Comparison of ENCODE assay signal across 8 cellular contexts in genomic region chrX:119757979-119758681, GRCh38. TPM values are rescaled to one million over a fixed set of nuclear protein-coding genes. Genes with fewer than 3 reads are reported as not detected.
DNase-seq lines count a peak whose midpoint lies in the region; ATAC-seq and TF ChIP-seq lines count a peak whose summit lies in the region.

A gene with protein sequence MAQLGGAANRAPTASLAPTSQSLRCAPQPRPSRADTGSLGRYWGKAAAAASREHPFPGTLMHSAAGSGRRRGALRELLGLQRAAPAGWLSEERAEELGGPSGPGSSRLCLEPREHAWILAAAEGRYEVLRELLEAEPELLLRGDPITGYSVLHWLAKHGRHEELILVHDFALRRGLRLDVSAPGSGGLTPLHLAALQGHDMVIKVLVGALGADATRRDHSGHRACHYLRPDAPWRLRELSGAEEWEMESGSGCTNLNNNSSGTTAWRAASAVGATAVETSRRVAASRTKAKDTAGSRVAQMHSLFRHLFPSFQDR (plus strand): TSS chrX:119758588. CDS start chrX:119758668, 80 bp downstream.

- peak within 1 kb of the TSS; percentile 46 for H3K9ac ChIP-seq in KMS-11

- intact Hi-C loops in activated CD4-positive, alpha-beta memory T cell treated with anti-CD3 and anti-CD28 coated beads for 36 hours (cut with micrococcal nuclease): loop anchor here (2.0 to 10.0 kb wide), 5 partner anchors 65 to 1549 kb away; partner anchors contain the start of genes NDUFA1, NKRF, RNF113A and SEPTIN6
- intact Hi-C loops in esophagus squamous epithelium (cut with DNase I): no loop called here
- intact Hi-C loops in naive thymus-derived CD4-positive, alpha-beta T cell (cut with micrococcal nuclease): loop anchor here (2.0 to 5.0 kb wide), 4 partner anchors 21 to 1261 kb away; partner anchors contain the start of genes DOCK11 (in 1 of the 2), SEPTIN6 (in 1 of the 2) and SLC25A5 (in 1 of the 2)

- TF ChIP-seq CTCF in KMS-11 (conservative IDR thresholded peaks at IDR 0.05; ENCODE audit: low read depth, low read length) (no peak), esophagus squamous epithelium (IDR thresholded peaks at IDR 0.05) (no peak)

- ATAC-seq in naive thymus-derived CD4-positive, alpha-beta T cell: peak; percentile 17
- ATAC-seq in GM19467 (IDR thresholded peaks at IDR 0.05; ENCODE audit: unreplicated experiment): no peak
- ATAC-seq in GM19397 (IDR thresholded peaks at IDR 0.05; ENCODE audit: unreplicated experiment): no peak
- no peak for ATAC-seq in HG03342 (IDR thresholded peaks at IDR 0.05; ENCODE audit: unreplicated experiment)

- H3K27ac ChIP-seq in KMS-11: peak within 1 kb of the TSS; percentile 100
- H3K27ac ChIP-seq in esophagus squamous epithelium: peak within 1 kb of the TSS; percentile 9 to 54 (median 32)
- H3K27ac ChIP-seq in naive thymus-derived CD4-positive, alpha-beta T cell (ENCODE audit: low read depth, low read length): peak within 1 kb of the TSS; percentile 76

- DNase-seq in Daoy (ENCODE audit: low read depth): peak; percentile 6
- peak; percentile 26 for DNase-seq in activated CD4-positive, alpha-beta memory T cell treated with anti-CD3 and anti-CD28 coated beads for 36 hours
- DNase-seq in esophagus squamous epithelium (lab: John Stamatoyannopoulos, UW): no peak
- peak in 8 of 9 donors; percentile 9 to 38 (median 26) for DNase-seq in naive thymus-derived CD4-positive, alpha-beta T cell

- H3K9me3 Mint-ChIP-seq in activated CD4-positive, alpha-beta memory T cell treated with anti-CD3 and anti-CD28 coated beads for 36 hours: no peaks in the 10 kb centered on the region
- no peaks in the 10 kb centered on the region for H3K9me3 Mint-ChIP-seq in naive thymus-derived CD4-positive, alpha-beta T cell

- CTCF ChIA-PET in activated CD4-positive, alpha-beta memory T cell treated with anti-CD3 and anti-CD28 coated beads for 36 hours (lab: Charles Lee): interaction anchor here (1.0 to 3.3 kb wide), 7 partner anchors 27 to 242 kb away, joined by 3 to 12 read pairs (median 4); partner anchors contain the start of gene RPL39
- CTCF ChIA-PET in naive thymus-derived CD4-positive, alpha-beta T cell (lab: Charles Lee): interaction anchor here (0.7 to 1.8 kb wide), 5 partner anchors 9 to 67 kb away, joined by 3 to 6 read pairs (median 4); no protein-coding TSS in a partner anchor

- WGBS in esophagus squamous epithelium, 2 donors: 27% methylated on average over 16 of the region's 51 CpGs; no CpG with 5 or more reads in 1 of the 2 donors

- TF ChIP-seq POLR2A in esophagus squamous epithelium (IDR thresholded peaks at IDR 0.05): peak in 1 of 4 donors; percentile 6

- H3K4me1 Mint-ChIP-seq in activated CD4-positive, alpha-beta memory T cell treated with anti-CD3 and anti-CD28 coated beads for 36 hours (ENCODE audit: low read depth): peaks cover 40% of the 10 kb centered on the region
- peaks cover 23 to 57% (median 52%) of the 10 kb centered on the region in 7 donors for H3K4me1 Mint-ChIP-seq in naive thymus-derived CD4-positive, alpha-beta T cell

- H3K27ac Mint-ChIP-seq in activated CD4-positive, alpha-beta memory T cell treated with anti-CD3 and anti-CD28 coated beads for 36 hours: peak within 1 kb of the TSS; percentile 61
- H3K27ac Mint-ChIP-seq in naive thymus-derived CD4-positive, alpha-beta T cell: peak within 1 kb of the TSS; percentile 86 to 99 (median 96)

- peak within 1 kb of the TSS; percentile 71 for H2AFZ ChIP-seq in KMS-11 (ENCODE audit: low read depth)

- H3K4me2 ChIP-seq in KMS-11: peak within 1 kb of the TSS; percentile 71

- H3K4me3 ChIP-seq in KMS-11 (IDR thresholded peaks at IDR 0.05; ENCODE audit: insufficient read depth, low read depth, low read length) (no peak within 1 kb of the TSS), esophagus squamous epithelium (peak within 1 kb of the TSS; percentile 46 to 66 (median 50))
- peak within 1 kb of the TSS; percentile 47 for H3K4me3 ChIP-seq in naive thymus-derived CD4-positive, alpha-beta T cell (ENCODE audit: low read length)

- no peaks in the 10 kb centered on the region for H3K36me3 ChIP-seq in KMS-11 (ENCODE audit: insufficient read depth)
- H3K36me3 ChIP-seq in esophagus squamous epithelium: no peaks in the 10 kb centered on the region
- H3K36me3 ChIP-seq in naive thymus-derived CD4-positive, alpha-beta T cell (ENCODE audit: control insufficient read depth in 2 of 3, insufficient read depth in 3 of 3, low read length in 3 of 3): peaks cover 0 to 5% (median 0%) of the 10 kb centered on the region in 3 experiments

- peaks cover 5% of the 10 kb centered on the region; the same call in 1 of the 2 replicates for H3K79me2 ChIP-seq in KMS-11 (ENCODE audit: insufficient read depth, low read depth)

- no peaks in the 10 kb centered on the region for H3K9me3 ChIP-seq in esophagus squamous epithelium
- H3K9me3 ChIP-seq in naive thymus-derived CD4-positive, alpha-beta T cell (ENCODE audit: control insufficient read depth in 2 of 3, low read length in 3 of 3): no peaks in the 10 kb centered on the region

- H3K4me1 ChIP-seq in KMS-11 (ENCODE audit: low read depth, poor library complexity, severe bottlenecking): peaks cover 76% of the 10 kb centered on the region
- peaks cover 0 to 29% (median 3%) of the 10 kb centered on the region in 3 donors for H3K4me1 ChIP-seq in esophagus squamous epithelium
- peaks cover 38 to 44% of the 10 kb centered on the region in 2 donors for H3K4me1 ChIP-seq in naive thymus-derived CD4-positive, alpha-beta T cell (ENCODE audit: control insufficient read depth in 2 of 2, insufficient read depth in 2 of 2, low read length in 2 of 2)

- H3K4me3 Mint-ChIP-seq in activated CD4-positive, alpha-beta memory T cell treated with anti-CD3 and anti-CD28 coated beads for 36 hours: peak within 1 kb of the TSS; percentile 68
- H3K4me3 Mint-ChIP-seq in naive thymus-derived CD4-positive, alpha-beta T cell: peak within 1 kb of the TSS; percentile 64 to 88 (median 80)

- H3K27me3 Mint-ChIP-seq in activated CD4-positive, alpha-beta memory T cell treated with anti-CD3 and anti-CD28 coated beads for 36 hours: no peaks in the 10 kb centered on the region
- no peaks in the 10 kb centered on the region for H3K27me3 Mint-ChIP-seq in naive thymus-derived CD4-positive, alpha-beta T cell

- no peaks in the 10 kb centered on the region for H4K20me1 ChIP-seq in KMS-11 (ENCODE audit: insufficient read depth)

- POLR2A ChIA-PET in activated CD4-positive, alpha-beta memory T cell treated with anti-CD3 and anti-CD28 coated beads for 36 hours (lab: Charles Lee): interaction anchor here (0.5 to 2.3 kb wide), 11 partner anchors 17 to 216 kb away, joined by 3 to 9 read pairs (median 4); partner anchors contain the start of genes NDUFA1, RNF113A, RPL39 and SEPTIN6
- POLR2A ChIA-PET in naive thymus-derived CD4-positive, alpha-beta T cell (lab: Charles Lee): interaction anchor here (0.6 to 5.9 kb wide), 13 partner anchors 8 to 187 kb away, joined by 3 to 44 read pairs (median 4); partner anchors contain the start of genes RNF113A, RPL39 and SEPTIN6

- no peaks in the 10 kb centered on the region for H3K27me3 ChIP-seq in KMS-11 (ENCODE audit: insufficient read depth, low read depth)
- peaks cover 0 to 9% (median 0%) of the 10 kb centered on the region in 4 donors for H3K27me3 ChIP-seq in esophagus squamous epithelium
- no peaks in the 10 kb centered on the region for H3K27me3 ChIP-seq in naive thymus-derived CD4-positive, alpha-beta T cell (ENCODE audit: control insufficient read depth in 2 of 2, insufficient read depth in 2 of 2, low read length in 2 of 2)

- H3K36me3 Mint-ChIP-seq in activated CD4-positive, alpha-beta memory T cell treated with anti-CD3 and anti-CD28 coated beads for 36 hours: no peaks in the 10 kb centered on the region
- peaks cover 0 to 3% (median 0%) of the 10 kb centered on the region in 5 donors for H3K36me3 Mint-ChIP-seq in naive thymus-derived CD4-positive, alpha-beta T cell

RNA-seq across cellular contexts. Expression of the gene that starts here (rescaled TPM):
- total RNA-seq in Daoy (2014; rRNA removed; shearing (Covaris generic)): 0.17 TPM in 1 of 2 replicates, not detected in the other
- under 1 TPM; 0.34 to 0.55 TPM for total RNA-seq in activated CD4-positive, alpha-beta memory T cell treated with anti-CD3 and anti-CD28 coated beads for 36 hours
- total RNA-seq in esophagus squamous epithelium: under 1 TPM in 1 of 4 donors, not detected in 3; 0.38 TPM
- 1 to 10 TPM in 4 of 5 experiments, under 1 TPM in 1; 0.50 to 2.9 (median 2.5) TPM for total RNA-seq in naive thymus-derived CD4-positive, alpha-beta T cell
- 1 to 10 TPM; 1.6 to 3.1 TPM for polyA plus RNA-seq in naive thymus-derived CD4-positive, alpha-beta T cell

Comparison
In these comparisons a context has a peak if more than half of its experiments do, and no peak if none do; other contexts are left out.
1. Peak in DNase-seq in Daoy; RNA of the gene not detected or under 1 TPM.
2. Peak in DNase-seq in activated CD4-positive, alpha-beta memory T cell treated with anti-CD3 and anti-CD28 coated beads for 36 hours; RNA of the gene not detected or under 1 TPM.
3. H3K27ac ChIP-seq: peak in every context shown above with its lines; median percentile 100 in KMS-11; 76 in naive thymus-derived CD4-positive, alpha-beta T cell; 32 in esophagus squamous epithelium.